Comparison of ENCODE assay signal across 10 cellular contexts in the genomic region with DNA sequence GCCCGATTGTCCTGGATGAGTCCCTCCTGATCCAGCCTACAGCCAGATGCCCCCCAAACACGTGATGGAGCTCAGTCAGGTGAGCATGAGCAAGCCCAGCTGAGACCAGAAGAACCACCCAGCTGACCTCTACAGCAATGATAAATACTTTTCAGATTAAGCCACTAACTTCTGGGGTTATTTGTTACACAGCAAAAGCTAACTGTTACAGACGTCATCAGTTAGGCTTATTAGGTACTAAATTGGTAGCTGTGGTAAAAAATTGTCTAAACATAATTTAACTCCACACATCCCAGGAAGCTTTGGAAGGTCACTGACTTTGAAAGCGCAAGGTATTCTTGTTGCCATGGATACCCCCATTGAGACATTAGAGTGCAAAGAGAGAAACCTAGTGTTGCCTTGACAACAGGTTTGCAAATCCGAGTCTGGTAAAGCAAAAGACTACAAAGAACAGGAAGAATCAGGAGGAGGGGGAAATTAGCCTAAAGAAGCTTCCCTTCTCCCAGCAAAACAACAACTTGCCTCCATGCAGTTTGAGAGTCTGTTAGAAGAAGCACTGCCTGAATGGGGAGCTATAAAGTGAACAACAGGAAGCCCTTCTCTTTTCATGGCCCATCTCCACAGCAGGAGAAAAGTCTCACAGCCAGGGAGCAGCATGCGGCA. TPM values are rescaled to one million over a fixed set of nuclear protein-coding genes. Genes with fewer than 3 reads are reported as not detected.
A peak's percentile ranks its signal among the peaks of the same experiment; 100 is the strongest.
DNase-seq lines count a peak whose midpoint lies in the region; ATAC-seq and TF ChIP-seq lines count a peak whose summit lies in the region.
"Had no signal": no experiment of that assay in that cellular context is flagged by ENCODE, and none has a peak within 500 bp of the region (broad histone marks: within the 10 kb centered on the region; RNA-seq: fewer than 3 reads in every experiment).

No MANE protein-coding gene starts in this region.

- no peak for TF ChIP-seq EP300 in sigmoid colon (IDR thresholded peaks at IDR 0.05)

- H3K27ac ChIP-seq in HUES64 (ENCODE audit: low read depth, low read length), result peak overlapping the region; percentile 75; the same call in 1 of the 2 replicates
- peak overlapping the region; percentile 94 for H3K27ac ChIP-seq in naive thymus-derived CD4-positive, alpha-beta T cell (ENCODE audit: low read depth, low read length)
- H3K27ac ChIP-seq in sigmoid colon, result no peak overlapping the region
- H3K27ac ChIP-seq: thyroid gland had no signal

- peaks cover 11% of the 10 kb centered on the region for H3K36me3 Mint-ChIP-seq in activated naive CD8-positive, alpha-beta T cell treated with anti-CD3 and anti-CD28 coated beads, Interleukin-2, amount 50 U/mL, for 24 hours (ENCODE audit: low read depth)
- peaks cover 0 to 5% (median 0%) of the 10 kb centered on the region in 5 donors for H3K36me3 Mint-ChIP-seq in naive thymus-derived CD4-positive, alpha-beta T cell

- intact Hi-C loops in naive thymus-derived CD4-positive, alpha-beta T cell (cut with micrococcal nuclease), result loop anchor here (1.0 to 5.0 kb wide), 9 partner anchors 24 to 470 kb away; a partner anchor contains a TSS
- intact Hi-C loops in sigmoid colon (cut with DNase I), result no loop called here
- intact Hi-C loops in left ventricle myocardium superior (cut with micrococcal nuclease), result no loop called here

- ATAC-seq in activated naive CD8-positive, alpha-beta T cell treated with anti-CD3 and anti-CD28 coated beads, Interleukin-2, amount 50 U/mL, for 24 hours, result no peak
- ATAC-seq in naive thymus-derived CD4-positive, alpha-beta T cell, result peak; percentile 33
- ATAC-seq in HG03280 (IDR thresholded peaks at IDR 0.05; ENCODE audit: unreplicated experiment) (no peak), left ventricle myocardium superior (no peak)

- peak overlapping the region; percentile 91 for H3K27ac Mint-ChIP-seq in activated naive CD8-positive, alpha-beta T cell treated with anti-CD3 and anti-CD28 coated beads, Interleukin-2, amount 50 U/mL, for 24 hours
- H3K27ac Mint-ChIP-seq in naive thymus-derived CD4-positive, alpha-beta T cell, result peak overlapping the region; percentile 88 to 100 (median 100)

- H3K36me3 ChIP-seq in HUES64 (ENCODE audit: insufficient read depth, low read length), result no peaks in the 10 kb centered on the region
- H3K36me3 ChIP-seq in naive thymus-derived CD4-positive, alpha-beta T cell (ENCODE audit: control insufficient read depth in 2 of 3, insufficient read depth in 3 of 3, low read length in 3 of 3), result no peaks in the 10 kb centered on the region
- H3K36me3 ChIP-seq in sigmoid colon, result no peaks in the 10 kb centered on the region
- H3K36me3 ChIP-seq: thyroid gland had no signal

- DNase-seq in NCI-H187 (lab: John Stamatoyannopoulos, UW) (peak; percentile 26 to 52), NCI-H187 treated with DMSO at 0.1 percent for 48 hours (lab: John Stamatoyannopoulos, UW) (no peak), sigmoid colon (no peak), left ventricle myocardium superior (no peak)
- no peak for DNase-seq in activated naive CD8-positive, alpha-beta T cell treated with anti-CD3 and anti-CD28 coated beads, Interleukin-2, amount 50 U/mL, for 24 hours
- peak in 7 of 9 donors; percentile 52 to 71 (median 68) for DNase-seq in naive thymus-derived CD4-positive, alpha-beta T cell
- DNase-seq: SHP77, thyroid gland had no signal

- no peak for TF ChIP-seq POLR2A in sigmoid colon (IDR thresholded peaks at IDR 0.05)

- no peak overlapping the region for H3K9ac ChIP-seq in HUES64 (ENCODE audit: low read depth, low read length)

- H3K4me3 Mint-ChIP-seq in activated naive CD8-positive, alpha-beta T cell treated with anti-CD3 and anti-CD28 coated beads, Interleukin-2, amount 50 U/mL, for 24 hours, result peak overlapping the region; percentile 45
- peak overlapping the region; percentile 78 to 96 (median 88) for H3K4me3 Mint-ChIP-seq in naive thymus-derived CD4-positive, alpha-beta T cell

- H3K27me3 ChIP-seq in HUES64 (ENCODE audit: insufficient read depth, low read length), result no peaks in the 10 kb centered on the region; the same call in 1 of the 2 replicates
- no peaks in the 10 kb centered on the region for H3K27me3 ChIP-seq in naive thymus-derived CD4-positive, alpha-beta T cell (ENCODE audit: control insufficient read depth in 2 of 2, insufficient read depth in 2 of 2, low read length in 2 of 2)
- H3K27me3 ChIP-seq in sigmoid colon, result no peaks in the 10 kb centered on the region
- H3K27me3 ChIP-seq: thyroid gland had no signal

- CTCF ChIA-PET in naive thymus-derived CD4-positive, alpha-beta T cell (lab: Charles Lee), result interaction anchor here (0.6 to 3.7 kb wide), 20 partner anchors 10 to 374 kb away, joined by 3 to 33 read pairs (median 6); a partner anchor contains a TSS

- H3K9me3 ChIP-seq in HUES64 (ENCODE audit: insufficient read depth, low read depth, low read length) (0 out of 2 replicates have a peak, but pooled peaks cover 8% of the 10 kb centered on the region), sigmoid colon (peaks cover 0 to 2% (median 0%) of the 10 kb centered on the region in 4 donors)
- H3K9me3 ChIP-seq in naive thymus-derived CD4-positive, alpha-beta T cell (ENCODE audit: control insufficient read depth in 2 of 3, low read length in 3 of 3), result peaks cover 0 to 5% (median 0%) of the 10 kb centered on the region in 3 experiments
- H3K9me3 ChIP-seq: thyroid gland had no signal

- no peaks in the 10 kb centered on the region for H3K27me3 Mint-ChIP-seq in activated naive CD8-positive, alpha-beta T cell treated with anti-CD3 and anti-CD28 coated beads, Interleukin-2, amount 50 U/mL, for 24 hours
- H3K27me3 Mint-ChIP-seq in naive thymus-derived CD4-positive, alpha-beta T cell, result no peaks in the 10 kb centered on the region

- H3K4me1 ChIP-seq in HUES64 (ENCODE audit: insufficient read depth, low read length) (peaks cover 29% of the 10 kb centered on the region), sigmoid colon (no peaks in the 10 kb centered on the region)
- H3K4me1 ChIP-seq in naive thymus-derived CD4-positive, alpha-beta T cell (ENCODE audit: control insufficient read depth in 2 of 2, insufficient read depth in 2 of 2, low read length in 2 of 2), result peaks cover 60 to 81% of the 10 kb centered on the region in 2 donors
- H3K4me1 ChIP-seq: thyroid gland had no signal

- H3K4me3 ChIP-seq in HUES64 (ENCODE audit: low read length) (no peak overlapping the region), sigmoid colon (no peak overlapping the region)
- H3K4me3 ChIP-seq in naive thymus-derived CD4-positive, alpha-beta T cell (ENCODE audit: low read length), result peak overlapping the region; percentile 50
- H3K4me3 ChIP-seq: thyroid gland had no signal

- 48% methylated on average over 5 of the region's 6 CpGs for WGBS in HUES64
- 56 to 69% methylated on average over 6 of the region's 6 CpGs for WGBS in sigmoid colon, 2 donors

- peaks cover 84% of the 10 kb centered on the region for H3K4me1 Mint-ChIP-seq in activated naive CD8-positive, alpha-beta T cell treated with anti-CD3 and anti-CD28 coated beads, Interleukin-2, amount 50 U/mL, for 24 hours
- H3K4me1 Mint-ChIP-seq in naive thymus-derived CD4-positive, alpha-beta T cell, result peaks cover 51 to 100% (median 97%) of the 10 kb centered on the region in 7 donors

- H3K9me3 Mint-ChIP-seq in activated naive CD8-positive, alpha-beta T cell treated with anti-CD3 and anti-CD28 coated beads, Interleukin-2, amount 50 U/mL, for 24 hours, result peaks cover 12% of the 10 kb centered on the region
- peaks cover 0 to 12% (median 0%) of the 10 kb centered on the region in 11 donors for H3K9me3 Mint-ChIP-seq in naive thymus-derived CD4-positive, alpha-beta T cell

- TF ChIP-seq CTCF in sigmoid colon (IDR thresholded peaks at IDR 0.05), result no peak

- POLR2A ChIA-PET in naive thymus-derived CD4-positive, alpha-beta T cell (lab: Charles Lee), result interaction anchor here (0.6 to 7.3 kb wide), 28 partner anchors 9 to 281 kb away, joined by 3 to 172 read pairs (median 11); a partner anchor contains a TSS

RNA-seq across cellular contexts. Expression of a gene that starts 41.8 kb away (rescaled TPM):
- polyA plus RNA-seq in HUES64 (2013, experiment 1 of 2), result 0.05 TPM
- polyA plus RNA-seq in HUES64 (2013, experiment 2 of 2), result not detected
- 10 to 100 TPM in 4 of 5 experiments, 1 to 10 TPM in 1; 8.5 to 37.8 (median 35.5) TPM for total RNA-seq in naive thymus-derived CD4-positive, alpha-beta T cell
- 1 to 10 TPM; 5.6 to 7.8 TPM for polyA plus RNA-seq in naive thymus-derived CD4-positive, alpha-beta T cell
- total RNA-seq in sigmoid colon, result 1 to 10 TPM in 1 of 4 donors, under 1 TPM in 3; 0.27 to 1.8 (median 0.50) TPM
- polyA plus RNA-seq in sigmoid colon, result 1 to 10 TPM in 1 of 3 donors, under 1 TPM in 1, not detected in 1; under 0.01 to 4.4 TPM
- 0.17 TPM for total RNA-seq in left ventricle myocardium superior

Comparison
In these comparisons a context has a peak if more than half of its experiments do, and no peak if none do; other contexts are left out.
1. DNase-seq: peak in NCI-H187 (2 of 2) and naive thymus-derived CD4-positive, alpha-beta T cell (7 of 9); none in NCI-H187 treated with DMSO at 0.1 percent for 48 hours (single experiment), activated naive CD8-positive, alpha-beta T cell treated with anti-CD3 and anti-CD28 coated beads, Interleukin-2, amount 50 U/mL, for 24 hours (single experiment), sigmoid colon (single experiment) and left ventricle myocardium superior (single experiment).
2. H3K27ac ChIP-seq: peak in HUES64 (single experiment) and naive thymus-derived CD4-positive, alpha-beta T cell (single experiment); none in sigmoid colon (0 of 4).
3. intact Hi-C loops: an anchor here in naive thymus-derived CD4-positive, alpha-beta T cell (1.0 to 5.0 kb wide); none called in sigmoid colon and left ventricle myocardium superior.